ENCODE assay signal across 11 cellular contexts in genomic region chr19:883661-884211, GRCh38. TPM values are rescaled to one million over a fixed set of nuclear protein-coding genes. Genes with fewer than 3 reads are reported as not detected.
DNase-seq lines count a peak whose midpoint lies in the region; ATAC-seq, FAIRE-seq and TF ChIP-seq lines count a peak whose summit lies in the region.
"Had no signal": no experiment of that assay in that cellular context is flagged by ENCODE, and none has a peak within 500 bp of the region (broad histone marks: within the 10 kb centered on the region; RNA-seq: fewer than 3 reads in every experiment).

No MANE protein-coding gene starts in this region.

- H3K4me2 ChIP-seq in A549, result no peak overlapping the region

- TF ChIP-seq EP300 in A549 (IDR thresholded peaks at IDR 0.05) (no peak), Ishikawa (IDR thresholded peaks at IDR 0.05; ENCODE audit: borderline replicate concordance) (no peak), transverse colon (IDR thresholded peaks at IDR 0.05; ENCODE audit: low read depth) (no peak)

- TF ChIP-seq POLR2A in A549 (IDR thresholded peaks at IDR 0.05; ENCODE audit: low read length) (no peak), transverse colon (IDR thresholded peaks at IDR 0.05) (no peak)

- H3K27ac ChIP-seq in A549 (no peak overlapping the region), epithelial cell of prostate (no peak overlapping the region), transverse colon (no peak overlapping the region)

- ATAC-seq in A549, result peak; percentile 33 to 41; a peak in 2 of 6 replicates

- H3K9me3 ChIP-seq in A549, result no peaks in the 10 kb centered on the region
- H3K9me3 ChIP-seq in transverse colon, result no peaks in the 10 kb centered on the region

- CTCF ChIA-PET in A549 (lab: Yijun Ruan, JAX), result no interaction called here

- H3K4me1 ChIP-seq in A549 (no peaks in the 10 kb centered on the region), transverse colon (no peaks in the 10 kb centered on the region)

- in situ Hi-C loops in transverse colon (cut with MboI; ENCODE audit: low pct_ligation_motif_present in 1 of 4, low pct_unique_long_range_greater_than_20kb in 1 of 4, low sequenced_read_pairs in 3 of 4), result no loop called here

- WGBS in A549 (ENCODE audit: missing lambda C conversion rate), result 84% methylated on average over 15 of the region's 22 CpGs
- WGBS in transverse colon (ENCODE audit: low coverage in 1 of 2), 2 donors, result 93% methylated on average over 17 of the region's 22 CpGs; no CpG with 5 or more reads in 1 of the 2 donors

- POLR2A ChIA-PET in A549 (lab: Yijun Ruan, JAX), result no interaction called here

- TF ChIP-seq RAD21 in A549 (conservative IDR thresholded peaks at IDR 0.05 in 1 of 2, IDR thresholded peaks at IDR 0.05 in 1 of 2) (no peak), Ishikawa (IDR thresholded peaks at IDR 0.05; ENCODE audit: low read depth) (peak; percentile 54; the same call in 1 of the 2 replicates)

- intact Hi-C loops in transverse colon (cut with DNase I; ENCODE audit: low total_unique reads), result no loop called here

- DNase-seq in A549 (ENCODE audit: low read depth in 1 of 2, low spot score in 1 of 2), result no peak
- DNase-seq in epithelial cell of prostate (ENCODE audit: low read depth, low spot score), result peak; percentile 48
- no peak for DNase-seq in HCEC 1CT
- DNase-seq in hippocampal formation (lab: John Stamatoyannopoulos, UW), result no peak
- no peak for DNase-seq in transverse colon
- DNase-seq: activated B cell treated with CpG ODN at 0.5 μM for 24 hours, SIG-M5 had no signal

- FAIRE-seq in A549 (lab: Jason Lieb, UNC), result no peak

- H3K4me3 ChIP-seq in A549, result no peak overlapping the region
- no peak overlapping the region for H3K4me3 ChIP-seq in transverse colon

- H3K36me3 ChIP-seq in transverse colon, result peaks cover 0 to 45% (median 18%) of the 10 kb centered on the region in 4 donors

- no peaks in the 10 kb centered on the region for H3K27me3 ChIP-seq in transverse colon

- TF ChIP-seq CTCF in A549 (IDR thresholded peaks at IDR 0.05) (no peak), transverse colon (IDR thresholded peaks at IDR 0.05) (no peak)

TF ChIP-seq in A549, 52 proteins besides CTCF, POLR2A, EP300 and RAD21 (continues in another document):
- TF ChIP-seq SREBF2 (IDR thresholded peaks at IDR 0.05) (no peak), CHD4 (IDR thresholded peaks at IDR 0.05; ENCODE audit: borderline replicate concordance) (no peak), REST (IDR thresholded peaks at IDR 0.05) (no peak), KDM5A (IDR thresholded peaks at IDR 0.05) (no peak), MAFK (IDR thresholded peaks at IDR 0.05; ENCODE audit: partially characterized antibody) (no peak), FOSB (CRISPR knock-in tag; IDR thresholded peaks at IDR 0.05) (no peak)

TF ChIP-seq in Ishikawa, 13 proteins besides CTCF, POLR2A, EP300 and RAD21:
- TF ChIP-seq CEBPB (IDR thresholded peaks at IDR 0.05) (no peak), TAF1 (IDR thresholded peaks at IDR 0.05; ENCODE audit: low read depth) (no peak), CREB1 (IDR thresholded peaks at IDR 0.05; ENCODE audit: low read depth) (no peak), TEAD4 (IDR thresholded peaks at IDR 0.05) (no peak), MAX (IDR thresholded peaks at IDR 0.05) (peak; percentile 81), ZBTB7A (IDR thresholded peaks at IDR 0.05; ENCODE audit: low read depth) (no peak), NFIC (IDR thresholded peaks at IDR 0.05) (no peak; the same call in 1 of the 2 replicates), FOXM1 (IDR thresholded peaks at IDR 0.05; ENCODE audit: borderline replicate concordance, low read depth) (no peak), REST (IDR thresholded peaks at IDR 0.05; ENCODE audit: low read depth) (no peak), USF1 (IDR thresholded peaks at IDR 0.05) (no peak), EGR1 (IDR thresholded peaks at IDR 0.05) (no peak), YY1 (IDR thresholded peaks at IDR 0.05; ENCODE audit: low read depth) (peak; percentile 50; the same call in 1 of the 2 replicates), TCF12 (IDR thresholded peaks at IDR 0.05; ENCODE audit: low read depth) (peak; percentile 68)

RNA-seq across cellular contexts. Expression of gene MED16, which starts 9.3 kb away (rescaled TPM):
- 8.0 TPM in 2 replicates for polyA plus RNA-seq in A549 (2011; rRNA removed)
- polyA plus RNA-seq in A549 (2012; cell fraction: cytosol; rRNA removed), result 17.6 and 22.7 TPM in 2 replicates
- 32.2 and 54.4 TPM in 2 replicates for polyA plus RNA-seq in A549 (2012; cell fraction: nucleus; rRNA removed)
- polyA plus RNA-seq in A549 (2017; fragmentation: RNase III; extraction: RNeasy Plus Mini Kit Qiagen cat#74134 plus additional on column Dnase treatment), result 11.9 to 13.9 TPM (median 12.7 TPM) in 3 replicates
- 8.8 and 17.6 TPM in 2 replicates for polyA minus RNA-seq in A549 (2011; rRNA and poly(A)+ RNA removed)
- 100 to 1,000 TPM in 1 of 4 donors, 10 to 100 TPM in 3; 58.1 to 158 (median 78.4) TPM for total RNA-seq in transverse colon

RNA-seq across cellular contexts. Expression of gene RNU6-9, which starts 9.5 kb away (rescaled TPM):
- polyA plus RNA-seq in A549 (2011; rRNA removed) (not detected in 2 replicates), A549 (2017; fragmentation: RNase III; extraction: RNeasy Plus Mini Kit Qiagen cat#74134 plus additional on column Dnase treatment) (not detected in 3 replicates)
- not detected in 2 replicates for polyA plus RNA-seq in A549 (2012; cell fraction: cytosol; rRNA removed)
- polyA plus RNA-seq in A549 (2012; cell fraction: nucleus; rRNA removed), result not detected in 2 replicates
- polyA minus RNA-seq in A549 (2011; rRNA and poly(A)+ RNA removed), result under 0.01 TPM in 1 of 2 replicates, not detected in the other
- not detected for total RNA-seq in transverse colon
- total RNA-seq: activated B cell treated with CpG ODN at 0.5 μM for 24 hours, H4, LHCN-M2, NCI-H460 had no signal

RNA-seq across cellular contexts. Expression of gene CFD, which starts 24.3 kb away (rescaled TPM):
- 7.6 TPM in 2 replicates for polyA plus RNA-seq in A549 (2011; rRNA removed)
- 20.5 and 36.1 TPM in 2 replicates for polyA plus RNA-seq in A549 (2012; cell fraction: cytosol; rRNA removed)
- polyA plus RNA-seq in A549 (2012; cell fraction: nucleus; rRNA removed), result 19.4 and 48.1 TPM in 2 replicates
- 13.8 to 14.8 TPM (median 14.3 TPM) in 3 replicates for polyA plus RNA-seq in A549 (2017; fragmentation: RNase III; extraction: RNeasy Plus Mini Kit Qiagen cat#74134 plus additional on column Dnase treatment)
- 3.1 and 3.9 TPM in 2 replicates for polyA minus RNA-seq in A549 (2011; rRNA and poly(A)+ RNA removed)
- total RNA-seq in transverse colon, result 100 to 1,000 TPM; 147 to 368 (median 208) TPM
- total RNA-seq: activated B cell treated with CpG ODN at 0.5 μM for 24 hours, LHCN-M2 had no signal

RNA-seq across cellular contexts. Expression of gene R3HDM4, which starts 29.3 kb away (rescaled TPM):
- polyA plus RNA-seq in A549 (2011; rRNA removed), result 16.9 and 22.7 TPM in 2 replicates
- polyA plus RNA-seq in A549 (2012; cell fraction: cytosol; rRNA removed), result 23.1 and 33.7 TPM in 2 replicates
- polyA plus RNA-seq in A549 (2012; cell fraction: nucleus; rRNA removed), result 51.5 and 54.5 TPM in 2 replicates
- 18.8 to 24.8 TPM (median 20.7 TPM) in 3 replicates for polyA plus RNA-seq in A549 (2017; fragmentation: RNase III; extraction: RNeasy Plus Mini Kit Qiagen cat#74134 plus additional on column Dnase treatment)
- 15.0 and 15.1 TPM in 2 replicates for polyA minus RNA-seq in A549 (2011; rRNA and poly(A)+ RNA removed)
- 10 to 100 TPM; 43.8 to 49.4 (median 46.7) TPM for total RNA-seq in transverse colon

RNA-seq across cellular contexts. Expression of gene ELANE, which starts 31.6 kb away (rescaled TPM):
- polyA plus RNA-seq in A549 (2011; rRNA removed) (0.15 and 0.35 TPM in 2 replicates), A549 (2017; fragmentation: RNase III; extraction: RNeasy Plus Mini Kit Qiagen cat#74134 plus additional on column Dnase treatment) (0.14 to 0.15 TPM (median 0.15 TPM) in 3 replicates)
- polyA plus RNA-seq in A549 (2012; cell fraction: cytosol; rRNA removed), result 0.15 and 0.22 TPM in 2 replicates
- polyA plus RNA-seq in A549 (2012; cell fraction: nucleus; rRNA removed), result 0.42 and 0.48 TPM in 2 replicates
- polyA minus RNA-seq in A549 (2011; rRNA and poly(A)+ RNA removed), result not detected in 2 replicates
- total RNA-seq in transverse colon, result 1 to 10 TPM in 1 of 4 donors, under 1 TPM in 1, not detected in 2; 0.79 to 2.2 TPM
- total RNA-seq: activated B cell treated with CpG ODN at 0.5 μM for 24 hours, H4, NCI-H460 had no signal
